Comparison of ENCODE assay signal across 28 cellular contexts in genomic region chr13:53788286-53788685, GRCh38.
"Had no signal": no experiment of that assay in that cellular context is flagged by ENCODE, and none has a peak within 500 bp of the region (broad histone marks: within the 10 kb centered on the region; RNA-seq: fewer than 3 reads in every experiment).

No MANE protein-coding gene starts in this region.

- H3K4me1 ChIP-seq: gastrocnemius medialis, uterus had no signal

- H3K4me3 Mint-ChIP-seq: activated CD4-positive, alpha-beta memory T cell treated with anti-CD3 and anti-CD28 coated beads for 36 hours; activated naive CD4-positive, alpha-beta T cell treated with anti-CD3 and anti-CD28 coated beads, Interleukin-2, amount 10 ng/mL, durations not matched to agents 7 days and 5 days; nephron; stimulated activated memory B cell treated with anti-CD40 and anti-IgM and Interleukin-4, amounts not matched to agents 10 μg/mL and 1 μg/mL and 100 μg/mL, for 72 hours; stimulated activated naive CD8-positive, alpha-beta T cell treated with anti-CD3 and anti-CD28 coated beads, Interleukin-15, amount 100 ng/mL, for 72 hours; type B pancreatic cell had no signal

- H3K9me3 ChIP-seq: gastrocnemius medialis, mucosa of descending colon, neutrophil, uterus had no signal

- H3K4me3 ChIP-seq: coronary artery, dorsolateral prefrontal cortex, gastrocnemius medialis, mucosa of descending colon, skin epidermis, uterus had no signal

- H3K27ac ChIP-seq: brain microvascular endothelial cell, coronary artery, dorsolateral prefrontal cortex, gastrocnemius medialis, neutrophil, skin epidermis, uterus had no signal

- H3K27me3 ChIP-seq: brain microvascular endothelial cell, gastrocnemius medialis, neutrophil had no signal

- ATAC-seq: gastrocnemius medialis; left cardiac atrium; left ventricle myocardium superior; mucosa of descending colon; sciatic nerve; stimulated activated memory B cell treated with anti-CD40 and anti-IgM and Interleukin-4, amounts not matched to agents 10 μg/mL and 1 μg/mL and 100 μg/mL, for 72 hours; stimulated activated naive CD8-positive, alpha-beta T cell treated with anti-CD3 and anti-CD28 coated beads, Interleukin-15, amount 100 ng/mL, for 72 hours had no signal

- H3K27me3 Mint-ChIP-seq: activated CD4-positive, alpha-beta memory T cell treated with anti-CD3 and anti-CD28 coated beads for 36 hours; activated naive CD4-positive, alpha-beta T cell treated with anti-CD3 and anti-CD28 coated beads, Interleukin-2, amount 10 ng/mL, durations not matched to agents 7 days and 5 days; stimulated activated memory B cell treated with anti-CD40 and anti-IgM and Interleukin-4, amounts not matched to agents 10 μg/mL and 1 μg/mL and 100 μg/mL, for 72 hours; stimulated activated naive CD8-positive, alpha-beta T cell treated with anti-CD3 and anti-CD28 coated beads, Interleukin-15, amount 100 ng/mL, for 72 hours had no signal

- H3K27ac Mint-ChIP-seq: activated CD4-positive, alpha-beta memory T cell treated with anti-CD3 and anti-CD28 coated beads for 36 hours; activated naive CD4-positive, alpha-beta T cell treated with anti-CD3 and anti-CD28 coated beads, Interleukin-2, amount 10 ng/mL, durations not matched to agents 7 days and 5 days; nephron; stimulated activated memory B cell treated with anti-CD40 and anti-IgM and Interleukin-4, amounts not matched to agents 10 μg/mL and 1 μg/mL and 100 μg/mL, for 72 hours; stimulated activated naive CD8-positive, alpha-beta T cell treated with anti-CD3 and anti-CD28 coated beads, Interleukin-15, amount 100 ng/mL, for 72 hours; type B pancreatic cell had no signal

- H3K36me3 Mint-ChIP-seq: activated CD4-positive, alpha-beta memory T cell treated with anti-CD3 and anti-CD28 coated beads for 36 hours; activated naive CD4-positive, alpha-beta T cell treated with anti-CD3 and anti-CD28 coated beads, Interleukin-2, amount 10 ng/mL, durations not matched to agents 7 days and 5 days; stimulated activated memory B cell treated with anti-CD40 and anti-IgM and Interleukin-4, amounts not matched to agents 10 μg/mL and 1 μg/mL and 100 μg/mL, for 72 hours; type B pancreatic cell had no signal

- H3K9me3 Mint-ChIP-seq: activated CD4-positive, alpha-beta memory T cell treated with anti-CD3 and anti-CD28 coated beads for 36 hours; activated naive CD4-positive, alpha-beta T cell treated with anti-CD3 and anti-CD28 coated beads, Interleukin-2, amount 10 ng/mL, durations not matched to agents 7 days and 5 days; nephron; stimulated activated memory B cell treated with anti-CD40 and anti-IgM and Interleukin-4, amounts not matched to agents 10 μg/mL and 1 μg/mL and 100 μg/mL, for 72 hours; type B pancreatic cell had no signal

- H3K36me3 ChIP-seq: brain microvascular endothelial cell, gastrocnemius medialis, neutrophil, uterus had no signal

- FAIRE-seq: astrocyte, keratinocyte had no signal

- DNase-seq: activated CD4-positive, alpha-beta memory T cell treated with anti-CD3 and anti-CD28 coated beads for 36 hours; activated CD4-positive, alpha-beta T cell treated with anti-CD3 and anti-CD28 coated beads for 4 hours; activated CD8-positive, alpha-beta memory T cell treated with anti-CD3 and anti-CD28 coated beads, Interleukin-2, amount 50 U/mL, for 4 hours; activated gamma-delta T cell; activated naive CD4-positive, alpha-beta T cell treated with anti-CD3 and anti-CD28 coated beads, Interleukin-2, amount 10 ng/mL, durations not matched to agents 7 days and 5 days; activated T-cell treated with anti-CD3 and anti-CD28 coated beads, Interleukin-2, amount 50 U/mL, for 1 hour; amniotic stem cell; brain microvascular endothelial cell; dorsolateral prefrontal cortex; effector memory CD4-positive, alpha-beta T cell; gastrocnemius medialis; glutamatergic neuron; left cardiac atrium; left ventricle myocardium superior; mucosa of descending colon; stimulated activated CD4-positive, alpha-beta T cell treated with anti-CD3 and anti-CD28 coated beads, Interleukin-4, amount 100 ng/mL, for 24 hours; stimulated activated naive CD8-positive, alpha-beta T cell treated with anti-CD3 and anti-CD28 coated beads, Interleukin-15, amount 100 ng/mL, for 72 hours; substantia nigra; uterus had no signal

- H3K4me1 Mint-ChIP-seq: activated naive CD4-positive, alpha-beta T cell treated with anti-CD3 and anti-CD28 coated beads, Interleukin-2, amount 10 ng/mL, durations not matched to agents 7 days and 5 days; nephron; stimulated activated memory B cell treated with anti-CD40 and anti-IgM and Interleukin-4, amounts not matched to agents 10 μg/mL and 1 μg/mL and 100 μg/mL, for 72 hours; stimulated activated naive CD8-positive, alpha-beta T cell treated with anti-CD3 and anti-CD28 coated beads, Interleukin-15, amount 100 ng/mL, for 72 hours had no signal
